In the genomic region with DNA sequence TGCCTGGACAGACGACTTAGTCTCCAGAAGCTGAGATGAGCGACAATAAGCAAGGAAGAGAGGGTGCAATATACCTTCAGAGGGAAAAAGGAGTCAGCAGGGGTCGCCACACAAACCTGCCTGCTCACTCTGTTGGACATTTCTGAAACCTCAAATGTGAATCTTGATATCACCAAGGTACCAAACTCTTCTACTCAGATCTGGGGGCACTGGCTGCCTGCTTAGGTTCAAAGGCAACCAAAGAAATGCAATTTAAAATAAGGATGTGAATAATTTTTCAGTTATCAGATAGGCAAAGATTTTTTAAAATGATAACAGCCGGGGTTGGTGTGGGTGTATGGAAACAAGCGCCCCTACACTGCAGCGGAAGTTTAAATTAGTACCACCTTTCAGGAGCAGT, we compare ENCODE assay signal across 14 cellular contexts.
DNase-seq lines count a peak whose midpoint lies in the region; ATAC-seq, FAIRE-seq and TF ChIP-seq lines count a peak whose summit lies in the region.
"Had no signal": no experiment of that assay in that cellular context is flagged by ENCODE, and none has a peak within 500 bp of the region (broad histone marks: within the 10 kb centered on the region; RNA-seq: fewer than 3 reads in every experiment).

No MANE protein-coding gene starts in this region.

- TF ChIP-seq CTCF in BE2C (IDR thresholded peaks at IDR 0.05; ENCODE audit: low read depth, low read length): peak; percentile 13; the same call in 1 of the 2 replicates
- TF ChIP-seq CTCF in GM12873 (IDR thresholded peaks at IDR 0.05; ENCODE audit: insufficient read depth, low read depth, low read length, missing control alignments): peak; percentile 50
- TF ChIP-seq CTCF in K562 (IDR thresholded peaks at IDR 0.05 in 2 of 3, conservative IDR thresholded peaks at IDR 0.05 in 1 of 3; ENCODE audit: insufficient read depth in 2 of 3, low read depth in 1 of 3, low read length in 3 of 3): peak; percentile 10 to 31 (median 29); a peak in 3 of 6 replicates
- TF ChIP-seq CTCF in esophagus muscularis mucosa (IDR thresholded peaks at IDR 0.05): no peak

- no peaks in the 10 kb centered on the region for H3K4me1 ChIP-seq in BE2C
- no peaks in the 10 kb centered on the region for H3K4me1 ChIP-seq in K562 (replicated peaks in 1 of 2; ENCODE audit: control insufficient read depth in 2 of 2, insufficient read depth in 2 of 2, low read length in 2 of 2)
- H3K4me1 ChIP-seq in esophagus muscularis mucosa: no peaks in the 10 kb centered on the region

- H3K27ac ChIP-seq in K562 (ENCODE audit: extremely low read depth, low read depth, low read length) (no peak overlapping the region), esophagus muscularis mucosa (replicated peaks in 1 of 4) (no peak overlapping the region)
- H3K27ac ChIP-seq: left lung, upper lobe of right lung had no signal

- no TSS peak for BruUV-seq in K562 (replicated peaks; lab: Mats Ljungman, UMichigan)

- CTCF ChIA-PET in K562 (lab: Yijun Ruan, JAX; ENCODE audit: low intra/inter-chr PET ratio): interaction anchor here (0.6 kb wide), 1 partner anchor 359 kb away, joined by 3 read pairs; no protein-coding TSS in a partner anchor

- POLR2A ChIA-PET in K562 (lab: Yijun Ruan, JAX): interaction anchor here (0.7 kb wide), 1 partner anchor 1188 kb away, joined by 3 read pairs; no protein-coding TSS in a partner anchor

- H3K4me3 ChIP-seq in BE2C (ENCODE audit: low read depth, low read length) (no peak overlapping the region), K562 (no peak overlapping the region), esophagus muscularis mucosa (no peak overlapping the region)
- H3K4me3 ChIP-seq: left lung, upper lobe of right lung had no signal

- no peak for DNase-seq in BE2C
- DNase-seq in K562 (ENCODE audit: extremely low read depth in 1 of 4, low spot score in 3 of 4): peak in 1 of 4 experiments; percentile 6
- no peak for DNase-seq in NCI-H510A treated with DMSO at 0.1 percent for 48 hours (lab: John Stamatoyannopoulos, UW)
- no peak for DNase-seq in SK-N-DZ (ENCODE audit: low spot score)
- no peak for DNase-seq in T1000 (lab: John Stamatoyannopoulos, UW)
- no peak for DNase-seq in esophagus muscularis mucosa (ENCODE audit: extremely low spot score)
- DNase-seq: activated CD4-positive, CD25-positive, alpha-beta regulatory T cell; left lung; NCI-H1930; nucleus accumbens; RPMI8226; upper lobe of right lung had no signal

- peak in 1 of 2 experiments; percentile 12; a peak in 1 of 4 replicates for TF ChIP-seq RAD21 in K562 (CRISPR knock-in tag; conservative IDR thresholded peaks at IDR 0.05 in 1 of 2, IDR thresholded peaks at IDR 0.05 in 1 of 2)

- intact Hi-C loops in K562 (cut with micrococcal nuclease): no loop called here
- intact Hi-C loops in esophagus muscularis mucosa (cut with DNase I): no loop called here

- 4% methylated on average over 6 of the region's 6 CpGs for WGBS in K562 (ENCODE audit: insufficient coverage, low coverage, missing lambda C conversion rate)
- 78% methylated on average over 6 of the region's 6 CpGs for WGBS in esophagus muscularis mucosa

- H4K20me1 ChIP-seq in K562 (replicated peaks; ENCODE audit: control insufficient read depth, insufficient read depth, low read length): no peaks in the 10 kb centered on the region

- no peak overlapping the region for H2AFZ ChIP-seq in K562 (ENCODE audit: low read depth, low read length)

- TF ChIP-seq EP300 in K562 (IDR thresholded peaks at IDR 0.05; ENCODE audit: low read length): no peak
- no peak for TF ChIP-seq EP300 in esophagus muscularis mucosa (IDR thresholded peaks at IDR 0.05)

- H3K9me3 ChIP-seq in BE2C: no peaks in the 10 kb centered on the region
- H3K9me3 ChIP-seq in K562 (replicated peaks; ENCODE audit: control insufficient read depth, insufficient read depth, low read depth, low read length): no peaks in the 10 kb centered on the region
- no peaks in the 10 kb centered on the region for H3K9me3 ChIP-seq in esophagus muscularis mucosa
- H3K9me3 ChIP-seq: left lung, upper lobe of right lung had no signal

- ATAC-seq in SK-N-SH treated with all-trans-retinoic acid at 6 μM for 48 hours: peak; percentile 31; the same call in 1 of the 3 replicates
- no peak for ATAC-seq in K562
- ATAC-seq: left lung, upper lobe of right lung had no signal

- no peaks in the 10 kb centered on the region for H3K27me3 ChIP-seq in BE2C
- H3K27me3 ChIP-seq in K562 (ENCODE audit: control insufficient read depth in 2 of 2, insufficient read depth in 2 of 2, low read length in 2 of 2): peaks cover 5 to 34% of the 10 kb centered on the region in 2 experiments; a peak in 3 of 5 replicates
- no peaks in the 10 kb centered on the region for H3K27me3 ChIP-seq in esophagus muscularis mucosa
- H3K27me3 ChIP-seq: left lung, upper lobe of right lung had no signal

- TF ChIP-seq POLR2A in K562 (conservative IDR thresholded peaks at IDR 0.05) (no peak), esophagus muscularis mucosa (IDR thresholded peaks at IDR 0.05; ENCODE audit: low read depth) (no peak)

- H3K79me2 ChIP-seq in K562 (ENCODE audit: control insufficient read depth, insufficient read depth, low read length): no peaks in the 10 kb centered on the region

- H3K36me3 ChIP-seq in BE2C: no peaks in the 10 kb centered on the region
- H3K36me3 ChIP-seq in K562 (ENCODE audit: control insufficient read depth, insufficient read depth, low read length): no peaks in the 10 kb centered on the region
- no peaks in the 10 kb centered on the region for H3K36me3 ChIP-seq in esophagus muscularis mucosa
- H3K36me3 ChIP-seq: left lung, upper lobe of right lung had no signal

- no peak overlapping the region for H3K4me2 ChIP-seq in K562 (ENCODE audit: insufficient read depth, low read length)

- in situ Hi-C loops in K562 (cut with MboI): no loop called here

- H3K9me1 ChIP-seq in K562 (ENCODE audit: control insufficient read depth, insufficient read depth, low read length): no peaks in the 10 kb centered on the region

- FAIRE-seq in K562 (lab: Jason Lieb, UNC): no peak

- H3K9ac ChIP-seq in K562 (ENCODE audit: insufficient read depth in 1 of 2, low read depth in 2 of 2, low read length in 2 of 2): no peak overlapping the region

TF ChIP-seq in SK-N-SH treated with all-trans-retinoic acid at 6 μM for 48 hours, 23 proteins besides CTCF, POLR2A, EP300 and RAD21:
- no peak for TF ChIP-seq TCF4 (CRISPR knock-in tag; IDR thresholded peaks at IDR 0.05; ENCODE audit: borderline replicate concordance)
- no peak for TF ChIP-seq ZFP30 (CRISPR knock-in tag; IDR thresholded peaks at IDR 0.05)
- TF ChIP-seq ESRRG (CRISPR knock-in tag; IDR thresholded peaks at IDR 0.05): no peak
- no peak for TF ChIP-seq PPARA (CRISPR knock-in tag; IDR thresholded peaks at IDR 0.05; ENCODE audit: borderline replicate concordance)

TF ChIP-seq in K562, 482 proteins besides CTCF, POLR2A, EP300 and RAD21:
- TF ChIP-seq FOXK2 (conservative IDR thresholded peaks at IDR 0.05 in 1 of 2, IDR thresholded peaks at IDR 0.05 in 1 of 2; ENCODE audit: low read depth in 2 of 2) (no peak), ZNF23 (CRISPR knock-in tag; IDR thresholded peaks at IDR 0.05) (no peak), L3MBTL2 (IDR thresholded peaks at IDR 0.05) (no peak), EZH2 (IDR thresholded peaks at IDR 0.05; ENCODE audit: borderline replicate concordance, low read depth, low read length) (no peak)
- TF ChIP-seq, protein P1, sequence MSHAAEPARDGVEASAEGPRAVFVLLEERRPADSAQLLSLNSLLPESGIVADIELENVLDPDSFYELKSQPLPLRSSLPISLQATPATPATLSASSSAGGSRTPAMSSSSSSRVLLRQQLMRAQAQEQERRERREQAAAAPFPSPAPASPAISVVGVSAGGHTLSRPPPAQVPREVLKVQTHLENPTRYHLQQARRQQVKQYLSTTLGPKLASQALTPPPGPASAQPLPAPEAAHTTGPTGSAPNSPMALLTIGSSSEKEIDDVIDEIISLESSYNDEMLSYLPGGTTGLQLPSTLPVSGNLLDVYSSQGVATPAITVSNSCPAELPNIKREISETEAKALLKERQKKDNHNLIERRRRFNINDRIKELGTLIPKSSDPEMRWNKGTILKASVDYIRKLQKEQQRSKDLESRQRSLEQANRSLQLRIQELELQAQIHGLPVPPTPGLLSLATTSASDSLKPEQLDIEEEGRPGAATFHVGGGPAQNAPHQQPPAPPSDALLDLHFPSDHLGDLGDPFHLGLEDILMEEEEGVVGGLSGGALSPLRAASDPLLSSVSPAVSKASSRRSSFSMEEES (CRISPR knock-in tag; IDR thresholded peaks at IDR 0.05): no peak

Comparison
In these comparisons a context has a peak if more than half of its experiments do, and no peak if none do; other contexts are left out.
1. CTCF ChIP-seq: peak in BE2C (single experiment), GM12873 (single experiment) and K562 (3 of 3); none in esophagus muscularis mucosa (0 of 3).